Comparison of ENCODE assay signal across 8 cellular contexts in genomic region chr3:172461530-172462138, GRCh38. TPM values are rescaled to one million over a fixed set of nuclear protein-coding genes. Genes with fewer than 3 reads are reported as not detected.
DNase-seq lines count a peak whose midpoint lies in the region; ATAC-seq and TF ChIP-seq lines count a peak whose summit lies in the region.

No MANE protein-coding gene starts in this region.

- no peak overlapping the region for H2AK5ac ChIP-seq in IMR-90 (ENCODE audit: low read depth, low read length)

- no peaks in the 10 kb centered on the region for H4K20me1 ChIP-seq in IMR-90 (ENCODE audit: insufficient read depth, low read length)

- POLR2A ChIA-PET in IMR-90 (lab: Charles Lee; ENCODE audit: unreplicated experiment): no interaction called here

- TF ChIP-seq RAD21 in IMR-90 (IDR thresholded peaks at IDR 0.05; ENCODE audit: low read length): peak; percentile 37

- H3K18ac ChIP-seq in IMR-90 (ENCODE audit: low read depth, low read length): no peak overlapping the region

- ATAC-seq in left cardiac atrium (no peak), IMR-90 (ENCODE audit: low read depth) (peak; percentile 64), foreskin keratinocyte (peak; percentile 29), thoracic aorta (ENCODE audit: insufficient number of reproducible peaks, low FRiP score, low read depth) (no peak)

- H3K14ac ChIP-seq in IMR-90 (replicated peaks; ENCODE audit: low read depth, low read length): no peak overlapping the region

- no peak overlapping the region for H3K4me2 ChIP-seq in IMR-90 (ENCODE audit: low read depth, low read length)

- no peak overlapping the region for H4K5ac ChIP-seq in IMR-90 (ENCODE audit: low read depth, low read length)

- in situ Hi-C loops in IMR-90 (cut with MboI; ENCODE audit: low sequenced_read_pairs): no loop called here

- no peak overlapping the region for H4K8ac ChIP-seq in IMR-90 (ENCODE audit: low read depth in 2 of 2, low read length in 2 of 2)

- DNase-seq in left ventricle myocardium inferior (no peak), left cardiac atrium (no peak), IMR-90 (peak; percentile 10), SKM-1 (lab: John Stamatoyannopoulos, UW; ENCODE audit: unreplicated experiment) (peak; percentile 28), foreskin keratinocyte (no peak), thoracic aorta (ENCODE audit: low spot score) (no peak), substantia nigra (lab: John Stamatoyannopoulos, UW) (no peak)
- DNase-seq in stimulated activated CD4-positive, alpha-beta T cell treated with anti-CD3 and anti-CD28 coated beads, Interleukin-4, amount 100 ng/mL, for 24 hours: no peak

- H3K4me1 ChIP-seq in left ventricle myocardium inferior (no peaks in the 10 kb centered on the region), IMR-90 (ENCODE audit: control insufficient read depth, insufficient read depth, low read length) (no peaks in the 10 kb centered on the region), foreskin keratinocyte (no peaks in the 10 kb centered on the region), thoracic aorta (ENCODE audit: control insufficient read depth in 1 of 2, low read depth in 2 of 2) (no peaks in the 10 kb centered on the region)

- H3K27me3 ChIP-seq in left ventricle myocardium inferior (ENCODE audit: low read depth) (no peaks in the 10 kb centered on the region), IMR-90 (ENCODE audit: control insufficient read depth, insufficient read depth, low read length) (peaks cover 13% of the 10 kb centered on the region), foreskin keratinocyte (peaks cover 7% of the 10 kb centered on the region), thoracic aorta (replicated peaks; ENCODE audit: insufficient read depth) (no peaks in the 10 kb centered on the region)

- no peak overlapping the region for H2AK9ac ChIP-seq in IMR-90 (replicated peaks; ENCODE audit: low read depth, low read length, poor library complexity)

- no peaks in the 10 kb centered on the region for H3K36me3 ChIP-seq in left ventricle myocardium inferior
- H3K36me3 ChIP-seq in IMR-90 (ENCODE audit: control insufficient read depth, insufficient read depth, low read length): no peaks in the 10 kb centered on the region
- no peaks in the 10 kb centered on the region for H3K36me3 ChIP-seq in thoracic aorta

- TF ChIP-seq CTCF in left ventricle myocardium inferior (IDR thresholded peaks at IDR 0.05; ENCODE audit: borderline replicate concordance) (peak; percentile 89), IMR-90 (conservative IDR thresholded peaks at IDR 0.05; ENCODE audit: low read depth, low read length) (peak; percentile 60), foreskin keratinocyte (conservative IDR thresholded peaks at IDR 0.05) (peak; percentile 81), thoracic aorta (IDR thresholded peaks at IDR 0.05) (peak; percentile 65)

- no peak overlapping the region; the same call in 1 of the 2 replicates for H3K56ac ChIP-seq in IMR-90 (ENCODE audit: extremely low read depth, insufficient read depth, low read length)

- no peak overlapping the region for H3K23ac ChIP-seq in IMR-90 (ENCODE audit: low read depth, low read length)

- no peaks in the 10 kb centered on the region for H3K79me1 ChIP-seq in IMR-90 (ENCODE audit: low read depth in 1 of 2, low read length in 2 of 2)

- no peak overlapping the region for H3K4me3 ChIP-seq in left ventricle myocardium inferior
- no peak overlapping the region for H3K4me3 ChIP-seq in IMR-90 (ENCODE audit: insufficient read depth, low read depth, low read length)
- no peak overlapping the region for H3K4me3 ChIP-seq in thoracic aorta

- no peak overlapping the region for H3K4ac ChIP-seq in IMR-90 (ENCODE audit: low read depth, low read length)

- intact Hi-C loops in left ventricle myocardium inferior (cut with micrococcal nuclease) (no loop called here), left cardiac atrium (cut with DNase I) (no loop called here), IMR-90 (cut with micrococcal nuclease) (no loop called here)

- no TSS peak for BruUV-seq in IMR-90 (replicated peaks; lab: Mats Ljungman, UMichigan)

- H3K9me1 ChIP-seq in IMR-90 (ENCODE audit: insufficient read depth, low read length): no peaks in the 10 kb centered on the region

- CTCF ChIA-PET in IMR-90 (lab: Yijun Ruan, JAX): interaction anchor here (0.9 to 1.2 kb wide), 6 partner anchors 9 to 133 kb away, joined by 3 to 5 read pairs (median 4); no protein-coding TSS in a partner anchor

- H2BK120ac ChIP-seq in IMR-90 (ENCODE audit: low read depth, low read length): no peak overlapping the region

- dilution Hi-C loops in IMR-90 (cut with HindIII; ENCODE audit: low sequenced_read_pairs, unreplicated experiment): no loop called here

- no peak overlapping the region for H2AFZ ChIP-seq in IMR-90 (replicated peaks; ENCODE audit: low read length, poor library complexity)

- no peak overlapping the region for H2BK20ac ChIP-seq in IMR-90 (ENCODE audit: low read depth, low read length)

- H3K9me3 ChIP-seq in left ventricle myocardium inferior (replicated peaks): no peaks in the 10 kb centered on the region
- H3K9me3 ChIP-seq in IMR-90 (ENCODE audit: control insufficient read depth, insufficient read depth, low read length): no peaks in the 10 kb centered on the region
- H3K9me3 ChIP-seq in thoracic aorta: no peaks in the 10 kb centered on the region

- H3K27ac ChIP-seq in left ventricle myocardium inferior (replicated peaks): no peak overlapping the region
- H3K27ac ChIP-seq in IMR-90 (ENCODE audit: insufficient read depth, low read length): no peak overlapping the region
- H3K27ac ChIP-seq in foreskin keratinocyte: no peak overlapping the region
- no peak overlapping the region for H3K27ac ChIP-seq in thoracic aorta
- no peak overlapping the region for H3K27ac ChIP-seq in substantia nigra (ENCODE audit: low read depth, low read length, poor library complexity, severe bottlenecking)

- no peak overlapping the region for H4K91ac ChIP-seq in IMR-90 (ENCODE audit: insufficient read depth, low read depth, low read length)

- H2BK15ac ChIP-seq in IMR-90 (ENCODE audit: low read depth, low read length): no peak overlapping the region

- TF ChIP-seq POLR2A in IMR-90 (IDR thresholded peaks at IDR 0.05; ENCODE audit: low read depth, low read length): no peak

- WGBS in IMR-90 (ENCODE audit: extremely low coverage in 2 of 2, insufficient read length in 1 of 2), 2 experiments: 57 to 100% methylated on average over 1 to 4 of the region's 5 CpGs

- H3K9ac ChIP-seq in IMR-90 (ENCODE audit: low read depth, low read length): no peak overlapping the region

- H2BK5ac ChIP-seq in IMR-90 (ENCODE audit: low read depth, low read length, poor library complexity, severe bottlenecking): no peak overlapping the region

TF ChIP-seq in IMR-90, 13 proteins besides CTCF, POLR2A, EP300 and RAD21:
- TF ChIP-seq BHLHE40 (IDR thresholded peaks at IDR 0.05; ENCODE audit: low read depth, low read length) (no peak), ELK1 (IDR thresholded peaks at IDR 0.05; ENCODE audit: borderline replicate concordance, low read depth, low read length) (no peak)

RNA-seq across cellular contexts. Expression of gene GHSR, which starts 13.4 kb away (rescaled TPM):
- total RNA-seq in left ventricle myocardium inferior (not detected), left cardiac atrium (not detected), IMR-90 (2012; rRNA removed) (not detected in 2 replicates), foreskin keratinocyte (not detected in 2 replicates), thoracic aorta (not detected)
- polyA plus RNA-seq in IMR-90 (2012; rRNA removed) (not detected in 2 replicates), foreskin keratinocyte (not detected in 2 replicates)
- not detected in 2 replicates for polyA plus RNA-seq in IMR-90 (2012; cell fraction: cytosol; rRNA removed)
- polyA plus RNA-seq in IMR-90 (2012; cell fraction: nucleus; rRNA removed; ENCODE audit: low replicate concordance): not detected in 2 replicates

Comparison
In these comparisons a context has a peak if more than half of its experiments do, and no peak if none do; other contexts are left out.
1. DNase-seq: peak in IMR-90 (single experiment) and SKM-1 (single experiment); none in left ventricle myocardium inferior (single experiment), left cardiac atrium (single experiment), foreskin keratinocyte (0 of 2), thoracic aorta (single experiment), stimulated activated CD4-positive, alpha-beta T cell treated with anti-CD3 and anti-CD28 coated beads, Interleukin-4, amount 100 ng/mL, for 24 hours (single experiment) and substantia nigra (0 of 49).
2. ATAC-seq: peak in IMR-90 (single experiment) and foreskin keratinocyte (single experiment); none in left cardiac atrium (0 of 2) and thoracic aorta (single experiment).
3. Peak in every context shown above with its lines, with median percentiles within 50 percentile points of each other: CTCF ChIP-seq.